ENCODE assay signal across 22 cellular contexts in the genomic region with DNA sequence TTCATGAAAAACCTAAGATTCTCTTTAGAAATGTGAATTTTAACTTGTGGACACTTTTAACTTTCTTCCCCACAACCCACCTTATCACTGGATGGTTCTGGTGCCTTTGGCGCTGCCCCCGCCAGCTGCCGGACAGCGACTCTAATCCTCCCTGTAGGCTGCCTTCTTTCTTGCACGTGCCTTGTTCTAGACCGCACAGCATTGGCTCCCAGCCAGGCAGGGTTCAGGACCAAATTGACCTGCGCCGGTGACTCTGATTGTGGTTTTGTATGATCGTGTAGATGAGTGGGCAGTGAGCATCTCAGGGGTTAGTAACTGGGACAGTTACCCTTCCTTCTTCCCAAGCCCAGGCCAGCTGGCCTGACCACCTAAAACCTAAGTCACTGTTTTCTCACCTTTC.
"Had no signal": no experiment of that assay in that cellular context is flagged by ENCODE, and none has a peak within 500 bp of the region (broad histone marks: within the 10 kb centered on the region; RNA-seq: fewer than 3 reads in every experiment).

No MANE protein-coding gene starts in this region.

- ATAC-seq: activated CD8-positive, alpha-beta memory T cell treated with anti-CD3 and anti-CD28 coated beads, Interleukin-2, amount 10 ng/mL, durations not matched to agents 7 days and 5 days; activated naive CD8-positive, alpha-beta T cell treated with anti-CD3 and anti-CD28 coated beads, Interleukin-2, amount 50 U/mL, for 24 hours; left lobe of liver; natural killer cell treated with Interleukin-12 subunit alpha and Interleukin-12 subunit beta and Interleukin-15 and Interleukin-18, amount 100 ng/mL, for 72 hours; right cardiac atrium had no signal

- H3K27me3 ChIP-seq: ascending aorta, cardiac muscle cell, esophagus squamous epithelium, transverse colon had no signal

- H3K27ac ChIP-seq: cardiac muscle cell, esophagus squamous epithelium, VCaP had no signal

- H3K9me3 ChIP-seq: ascending aorta, esophagus squamous epithelium, transverse colon had no signal

- H3K36me3 ChIP-seq: ascending aorta, cardiac muscle cell, esophagus squamous epithelium, transverse colon had no signal

- DNase-seq: activated CD4-positive, alpha-beta memory T cell treated with anti-CD3 and anti-CD28 coated beads for 36 hours; activated CD8-positive, alpha-beta memory T cell treated with anti-CD3 and anti-CD28 coated beads, Interleukin-2, amount 10 ng/mL, durations not matched to agents 7 days and 5 days; activated naive CD4-positive, alpha-beta T cell treated with anti-CD3 and anti-CD28 coated beads for 36 hours; activated naive CD8-positive, alpha-beta T cell treated with anti-CD3 and anti-CD28 coated beads, Interleukin-2, amount 50 U/mL, for 24 hours; activated T-cell treated with anti-CD3 and anti-CD28 coated beads, Interleukin-2, amount 50 U/mL, for 1 hour; esophagus squamous epithelium; foreskin melanocyte; head of caudate nucleus; immature natural killer cell; occipital lobe; right cardiac atrium; small intestine; stimulated activated CD4-positive, alpha-beta T cell treated with anti-CD3 and anti-CD28 coated beads, Interleukin-4, amount 100 ng/mL, for 24 hours; stimulated activated naive CD4-positive, alpha-beta T cell treated with Interleukin-2 at 50 U/mL for 16 hours; T-helper 1 cell; T1000; transverse colon had no signal

- H3K4me3 ChIP-seq: ascending aorta, cardiac muscle cell, esophagus squamous epithelium, transverse colon had no signal
